In genomic region chr18:3597159-3597977, GRCh38 we compare ENCODE assay signal across 9 cellular contexts.
DNase-seq lines count a peak whose midpoint lies in the region; ATAC-seq and TF ChIP-seq lines count a peak whose summit lies in the region.
"Had no signal": no experiment of that assay in that cellular context is flagged by ENCODE, and none has a peak within 500 bp of the region (broad histone marks: within the 10 kb centered on the region; RNA-seq: fewer than 3 reads in every experiment).

No MANE protein-coding gene starts in this region.

- peaks cover 44% of the 10 kb centered on the region for H3K79me2 ChIP-seq in PC-9 (ENCODE audit: low read depth)

- H3K27me3 ChIP-seq in PC-9 (ENCODE audit: insufficient read depth, low read depth), result no peaks in the 10 kb centered on the region

- H3K4me3 ChIP-seq in PC-9, result peak overlapping the region; percentile 69

- H3K27ac ChIP-seq in PC-9, result peak overlapping the region; percentile 100

- H2AFZ ChIP-seq in PC-9, result no peak overlapping the region

- POLR2A ChIA-PET in PC-9 (lab: Charles Lee; ENCODE audit: unreplicated experiment), result interaction anchor here (0.5 to 0.6 kb wide), 2 partner anchors 55 to 214 kb away, joined by 3 to 13 read pairs; no protein-coding TSS in a partner anchor

- peaks cover 0 to 2% (median 0%) of the 10 kb centered on the region in 7 donors for H3K9me3 Mint-ChIP-seq in CD14-positive monocyte
- H3K9me3 Mint-ChIP-seq in effector memory CD8-positive, alpha-beta T cell, result no peaks in the 10 kb centered on the region
- H3K9me3 Mint-ChIP-seq in osteocyte (ENCODE audit: unreplicated experiment), result no peaks in the 10 kb centered on the region

- H3K36me3 Mint-ChIP-seq in CD14-positive monocyte (peaks cover 3 to 4% of the 10 kb centered on the region in 2 donors), osteocyte (ENCODE audit: unreplicated experiment) (peaks cover 4% of the 10 kb centered on the region)
- peaks cover 44% of the 10 kb centered on the region for H3K36me3 Mint-ChIP-seq in effector memory CD8-positive, alpha-beta T cell (ENCODE audit: insufficient read depth)

- intact Hi-C loops in CD14-positive monocyte (cut with micrococcal nuclease) (loop anchor here (5.0 to 10.0 kb wide), 7 partner anchors 65 to 953 kb away; partner anchors contain the start of genes EMILIN2 (in 2 of the 2) and MYL12B (in 1 of the 2)), PC-9 (cut with micrococcal nuclease; ENCODE audit: unreplicated experiment) (loop anchor here (10.0 kb wide), 1 partner anchor 197 kb away; no protein-coding TSS in a partner anchor)

- peak overlapping the region; percentile 98 for H3K4me2 ChIP-seq in PC-9

- no peaks in the 10 kb centered on the region for H3K9me3 ChIP-seq in PC-9 (ENCODE audit: insufficient read depth, low read depth)

- no peak for DNase-seq in CD14-positive monocyte (ENCODE audit: low spot score)
- DNase-seq in PC-9, result no peak
- DNase-seq in effector memory CD8-positive, alpha-beta T cell, result no peak
- DNase-seq in osteocyte (ENCODE audit: extremely low spot score, unreplicated experiment), result no peak
- no peak for DNase-seq in stimulated activated naive CD4-positive, alpha-beta T cell treated with Interleukin-2 at 50 U/mL for 16 hours (lab: John Stamatoyannopoulos, UW)
- DNase-seq: cerebellar nuclear complex had no signal

- no peaks in the 10 kb centered on the region for H3K36me3 ChIP-seq in PC-9 (ENCODE audit: low read depth)

- peaks cover 66% of the 10 kb centered on the region for H3K4me1 ChIP-seq in PC-9 (replicated peaks; ENCODE audit: insufficient read depth)

- peaks cover 0 to 5% (median 0%) of the 10 kb centered on the region in 3 donors for H3K27me3 Mint-ChIP-seq in CD14-positive monocyte (ENCODE audit: low read depth in 3 of 3)
- H3K27me3 Mint-ChIP-seq in effector memory CD8-positive, alpha-beta T cell, result no peaks in the 10 kb centered on the region
- H3K27me3 Mint-ChIP-seq in osteocyte (ENCODE audit: unreplicated experiment), result no peaks in the 10 kb centered on the region

- no TSS peak for BruUV-seq in PC-9 (replicated peaks; lab: Mats Ljungman, UMichigan)

- H3K27ac Mint-ChIP-seq in CD14-positive monocyte, result peak overlapping the region; percentile 92 to 99 (median 96)
- H3K27ac Mint-ChIP-seq in effector memory CD8-positive, alpha-beta T cell, result peak overlapping the region; percentile 97 to 99
- H3K27ac Mint-ChIP-seq in osteocyte (ENCODE audit: unreplicated experiment), result peak overlapping the region; percentile 98

- H3K4me3 Mint-ChIP-seq in CD14-positive monocyte, result peak overlapping the region in 1 of 2 donors; percentile 80
- peak overlapping the region; percentile 93 for H3K4me3 Mint-ChIP-seq in effector memory CD8-positive, alpha-beta T cell
- no peak overlapping the region for H3K4me3 Mint-ChIP-seq in osteocyte (ENCODE audit: unreplicated experiment)

- no peaks in the 10 kb centered on the region for H4K20me1 ChIP-seq in PC-9 (ENCODE audit: insufficient read depth)

- no peak for TF ChIP-seq CTCF in CD14-positive monocyte (IDR thresholded peaks at IDR 0.05)
- TF ChIP-seq CTCF in PC-9 (conservative IDR thresholded peaks at IDR 0.05), result no peak
- TF ChIP-seq CTCF in osteocyte (IDR thresholded peaks at IDR 0.05), result no peak

- H3K4me1 Mint-ChIP-seq in CD14-positive monocyte (peaks cover 49% of the 10 kb centered on the region), osteocyte (ENCODE audit: unreplicated experiment) (peaks cover 51% of the 10 kb centered on the region)
- H3K4me1 Mint-ChIP-seq in effector memory CD8-positive, alpha-beta T cell (ENCODE audit: low read depth in 2 of 2), result peaks cover 37 to 46% of the 10 kb centered on the region in 2 donors

- H3K9me2 ChIP-seq in PC-9 (ENCODE audit: insufficient read depth), result no peaks in the 10 kb centered on the region

- ATAC-seq in effector memory CD8-positive, alpha-beta T cell (replicated peaks), result no peak
- ATAC-seq in GM21367 (IDR thresholded peaks at IDR 0.05; ENCODE audit: unreplicated experiment) (no peak), HG02610 (IDR thresholded peaks at IDR 0.05; ENCODE audit: unreplicated experiment) (no peak), GM21723 (IDR thresholded peaks at IDR 0.05; ENCODE audit: unreplicated experiment) (no peak)

- H3F3A ChIP-seq in PC-9 (ENCODE audit: insufficient read depth, low read depth), result peaks cover 80% of the 10 kb centered on the region

- CTCF ChIA-PET in PC-9 (lab: Charles Lee), result interaction anchor here (3.2 kb wide), 1 partner anchor 68 kb away, joined by 26 read pairs; no protein-coding TSS in a partner anchor
